16 cellular contexts compared by ENCODE assay signal in genomic region chr9:24698864-24699518, GRCh38.
A peak's percentile ranks its signal among the peaks of the same experiment; 100 is the strongest.
DNase-seq lines count a peak whose midpoint lies in the region; ATAC-seq and TF ChIP-seq lines count a peak whose summit lies in the region.
"Had no signal": no experiment of that assay in that cellular context is flagged by ENCODE, and none has a peak within 500 bp of the region (broad histone marks: within the 10 kb centered on the region; RNA-seq: fewer than 3 reads in every experiment).

No MANE protein-coding gene starts in this region.

- peak overlapping the region; percentile 37; the same call in 1 of the 2 replicates for H3K4me2 ChIP-seq in OCI-LY7 (ENCODE audit: low read length)

- TF ChIP-seq CTCF in OCI-LY7 (conservative IDR thresholded peaks at IDR 0.05; ENCODE audit: low read length) (0 out of 2 replicates have a peak, but pooled peaks have one; percentile 17), epithelial cell of esophagus (IDR thresholded peaks at IDR 0.05; ENCODE audit: insufficient read depth, low read depth, low read length, missing control alignments) (no peak)

- H3K4me3 ChIP-seq in ACC112 (ENCODE audit: low read depth, low read length) (peak overlapping the region; percentile 69), OCI-LY7 (ENCODE audit: low read depth, low read length, poor library complexity, severe bottlenecking) (peak overlapping the region; percentile 6), epithelial cell of esophagus (ENCODE audit: low read length) (no peak overlapping the region)

- peaks cover 4% of the 10 kb centered on the region; the same call in 1 of the 2 replicates for H3K9me2 ChIP-seq in OCI-LY7 (ENCODE audit: insufficient read depth, low read length)

- H2AFZ ChIP-seq in ACC112 (ENCODE audit: low read length, unreplicated experiment) (no peak overlapping the region), OCI-LY7 (ENCODE audit: low read length) (no peak overlapping the region; the same call in 1 of the 2 replicates)

- CTCF ChIA-PET in OCI-LY7 (lab: Charles Lee; ENCODE audit: unreplicated experiment), result no interaction called here

- no TSS peak for BruUV-seq in OCI-LY7 (replicated peaks; lab: Mats Ljungman, UMichigan)

- intact Hi-C loops in OCI-LY7 (cut with micrococcal nuclease; ENCODE audit: unreplicated experiment), result no loop called here

- H3K27ac ChIP-seq in ACC112 (ENCODE audit: low read depth, low read length), result no peak overlapping the region
- H3K27ac ChIP-seq in OCI-LY7 (ENCODE audit: low read depth, low read length, poor library complexity, severe bottlenecking), result no peak overlapping the region

- H3K79me2 ChIP-seq in ACC112 (ENCODE audit: control insufficient read depth, insufficient read depth, low read length, unreplicated experiment) (no peaks in the 10 kb centered on the region), OCI-LY7 (ENCODE audit: insufficient read depth, low read depth, low read length) (no peaks in the 10 kb centered on the region)

- POLR2A ChIA-PET in OCI-LY7 (lab: Charles Lee), result no interaction called here

- DNase-seq in OCI-LY7 (ENCODE audit: low spot score), result peak; percentile 2
- peak; percentile 1 for DNase-seq in epithelial cell of esophagus (ENCODE audit: low read depth)
- DNase-seq in NCI-H748 (lab: John Stamatoyannopoulos, UW; ENCODE audit: unreplicated experiment), result no peak
- no peak for DNase-seq in NOMO-1 treated with DMSO at 0.1 percent for 48 hours (lab: John Stamatoyannopoulos, UW; ENCODE audit: unreplicated experiment)
- DNase-seq: activated CD4-positive, CD25-positive, alpha-beta regulatory T cell; Caco-2; immature natural killer cell; NCI-H2081 treated with DMSO at 0.1 percent for 48 hours; NK-92 treated with Interleukin-12 subunit alpha and Interleukin-12 subunit beta, amount 100 ng/mL, for 24 hours; nucleus accumbens; stimulated activated naive CD4-positive, alpha-beta T cell had no signal

- no peaks in the 10 kb centered on the region for H3K27me3 ChIP-seq in ACC112 (ENCODE audit: insufficient read depth, low read length)

- H3K4me1 ChIP-seq in ACC112 (ENCODE audit: control insufficient read depth, insufficient read depth, low read length, unreplicated experiment) (no peaks in the 10 kb centered on the region), OCI-LY7 (ENCODE audit: insufficient read depth, low read length, poor library complexity, severe bottlenecking) (no peaks in the 10 kb centered on the region)
- H3K4me1 ChIP-seq: Caco-2 had no signal

- no peaks in the 10 kb centered on the region for H3K36me3 ChIP-seq in ACC112 (ENCODE audit: insufficient read depth, low read length)
- no peaks in the 10 kb centered on the region for H3K36me3 ChIP-seq in OCI-LY7 (ENCODE audit: insufficient read depth, low read length)

- no peaks in the 10 kb centered on the region for H3K9me3 ChIP-seq in OCI-LY7 (ENCODE audit: low read length)
- H3K9me3 ChIP-seq: Caco-2 had no signal

- no peaks in the 10 kb centered on the region for H4K20me1 ChIP-seq in OCI-LY7 (ENCODE audit: insufficient read depth, low read length)

- ATAC-seq in HG02981 (IDR thresholded peaks at IDR 0.05; ENCODE audit: unreplicated experiment) (peak; percentile 50), HG03520 (IDR thresholded peaks at IDR 0.05; ENCODE audit: unreplicated experiment) (no peak), HG03095 (IDR thresholded peaks at IDR 0.05; ENCODE audit: unreplicated experiment) (no peak)
- ATAC-seq: HCT116 had no signal

Comparison
In these comparisons a context has a peak if more than half of its experiments do, and no peak if none do; other contexts are left out.
1. DNase-seq: peak in OCI-LY7 (single experiment) and epithelial cell of esophagus (single experiment); none in NCI-H748 (single experiment) and NOMO-1 treated with DMSO at 0.1 percent for 48 hours (single experiment).